Comparison of ENCODE assay signal across 26 cellular contexts in genomic region chr7:123296965-123297364, GRCh38.
"Had no signal": no experiment of that assay in that cellular context is flagged by ENCODE, and none has a peak within 500 bp of the region (broad histone marks: within the 10 kb centered on the region; RNA-seq: fewer than 3 reads in every experiment).

No MANE protein-coding gene starts in this region.

- H3K36me3 ChIP-seq: colonic mucosa, esophagus muscularis mucosa, esophagus squamous epithelium, gastrocnemius medialis, gastroesophageal sphincter, heart left ventricle, heart right ventricle had no signal

- DNase-seq: colonic mucosa; cortex of kidney; dermis blood vessel endothelial cell; dorsolateral prefrontal cortex; effector CD4-positive, alpha-beta T cell; effector CD8-positive, alpha-beta T cell; effector memory CD4-positive, alpha-beta T cell; effector memory CD8-positive, alpha-beta T cell; endodermal cell; erythroblast; esophagus squamous epithelium; foreskin fibroblast; foreskin keratinocyte; foreskin melanocyte; gastrocnemius medialis; glutamatergic neuron; head of caudate nucleus; heart left ventricle; heart right ventricle had no signal

- H3K4me3 ChIP-seq: colonic mucosa, coronary artery, dorsolateral prefrontal cortex, esophagus muscularis mucosa, esophagus squamous epithelium, gastrocnemius medialis, gastroesophageal sphincter, heart left ventricle, heart right ventricle had no signal

- H3K27me3 ChIP-seq: colonic mucosa, dorsolateral prefrontal cortex, esophagus muscularis mucosa, esophagus squamous epithelium, foreskin keratinocyte, gastrocnemius medialis, gastroesophageal sphincter, heart left ventricle, heart right ventricle had no signal

- FAIRE-seq: colon, endometrium, endothelial cell of umbilical vein, frontal cortex had no signal
